ENCODE assay signal across 10 cellular contexts in genomic region chr5:96703985-96704384, GRCh38. TPM values are rescaled to one million over a fixed set of nuclear protein-coding genes. Genes with fewer than 3 reads are reported as not detected.
A peak's percentile ranks its signal among the peaks of the same experiment; 100 is the strongest.
DNase-seq lines count a peak whose midpoint lies in the region; ATAC-seq and TF ChIP-seq lines count a peak whose summit lies in the region.
"Had no signal": no experiment of that assay in that cellular context is flagged by ENCODE, and none has a peak within 500 bp of the region (broad histone marks: within the 10 kb centered on the region; RNA-seq: fewer than 3 reads in every experiment).

No MANE protein-coding gene starts in this region.

- peaks cover 0 to 10% (median 6%) of the 10 kb centered on the region in 4 donors for H3K4me1 ChIP-seq in liver (ENCODE audit: control insufficient read depth in 4 of 4, insufficient read depth in 4 of 4, low read length in 3 of 4)
- peaks cover 19 to 42% of the 10 kb centered on the region in 2 donors for H3K4me1 ChIP-seq in thoracic aorta (ENCODE audit: control insufficient read depth in 1 of 2, low read depth in 2 of 2)

- H3K9me3 Mint-ChIP-seq in activated T-cell treated with anti-CD3 and anti-CD28 coated beads, Interleukin-2, amount 50 U/mL, for 24 hours = no peaks in the 10 kb centered on the region
- H3K9me3 Mint-ChIP-seq in brain = no peaks in the 10 kb centered on the region

- peaks cover 69% of the 10 kb centered on the region for H3K4me1 Mint-ChIP-seq in activated T-cell treated with anti-CD3 and anti-CD28 coated beads, Interleukin-2, amount 50 U/mL, for 24 hours (ENCODE audit: low read depth)
- peaks cover 55% of the 10 kb centered on the region for H3K4me1 Mint-ChIP-seq in brain

- H3K27ac ChIP-seq in liver (ENCODE audit: low read depth in 1 of 2, low read length in 2 of 2) = peak overlapping the region; percentile 99
- H3K27ac ChIP-seq in thoracic aorta = peak overlapping the region in 1 of 2 donors; percentile 92

- H3K9ac ChIP-seq in liver (ENCODE audit: low read depth in 1 of 2, low read length in 2 of 2) = peak overlapping the region; percentile 93 to 100

- peaks cover 0 to 2% (median 0%) of the 10 kb centered on the region in 4 donors for H3K36me3 ChIP-seq in liver (ENCODE audit: control insufficient read depth in 4 of 4, insufficient read depth in 3 of 4, low read depth in 1 of 4, low read length in 3 of 4)
- H3K36me3 ChIP-seq in thoracic aorta = no peaks in the 10 kb centered on the region

- no peak for TF ChIP-seq CTCF in brain (conservative IDR thresholded peaks at IDR 0.05)
- TF ChIP-seq CTCF in liver (IDR thresholded peaks at IDR 0.05; ENCODE audit: low read depth, low read length, missing input control) = no peak
- no peak for TF ChIP-seq CTCF in thoracic aorta (IDR thresholded peaks at IDR 0.05)

- H3K4me3 ChIP-seq in liver (ENCODE audit: low read depth in 1 of 3, low read length in 3 of 3) (peak overlapping the region in 2 of 3 donors; percentile 69 to 98), thoracic aorta (peak overlapping the region; percentile 82)

- H3K9me3 ChIP-seq in liver (ENCODE audit: control insufficient read depth in 4 of 4, low read length in 3 of 4) (no peaks in the 10 kb centered on the region), thoracic aorta (no peaks in the 10 kb centered on the region)

- 34% methylated on average over 3 of the region's 3 CpGs for whole genome bisulfite sequencing in liver

- H3K36me3 Mint-ChIP-seq in activated T-cell treated with anti-CD3 and anti-CD28 coated beads, Interleukin-2, amount 50 U/mL, for 24 hours (ENCODE audit: low read depth) = peaks cover 8% of the 10 kb centered on the region
- H3K36me3 Mint-ChIP-seq in brain = no peaks in the 10 kb centered on the region

- H3K4me3 Mint-ChIP-seq in activated T-cell treated with anti-CD3 and anti-CD28 coated beads, Interleukin-2, amount 50 U/mL, for 24 hours = peak overlapping the region; percentile 88
- H3K4me3 Mint-ChIP-seq in brain = peak overlapping the region; percentile 88 to 98 (median 96)

- H3K27me3 Mint-ChIP-seq in activated T-cell treated with anti-CD3 and anti-CD28 coated beads, Interleukin-2, amount 50 U/mL, for 24 hours = no peaks in the 10 kb centered on the region
- H3K27me3 Mint-ChIP-seq in brain = peaks cover 10% of the 10 kb centered on the region

- DNase-seq in activated T-cell treated with anti-CD3 and anti-CD28 coated beads, Interleukin-2, amount 50 U/mL, for 24 hours = no peak
- no peak for DNase-seq in activated T-cell treated with anti-CD3 and anti-CD28 coated beads for 4 hours
- DNase-seq in thoracic aorta (ENCODE audit: low spot score) = no peak
- no peak for DNase-seq in middle frontal gyrus (ENCODE audit: extremely low spot score, low spot score)
- DNase-seq: NCI-H446; stimulated activated CD4-positive, alpha-beta T cell treated with anti-CD3 and anti-CD28 coated beads, Interleukin-2, amount 100 ng/mL, for 24 hours had no signal

- TF ChIP-seq RAD21 in liver (IDR thresholded peaks at IDR 0.05) = no peak

- H3K27me3 ChIP-seq in liver (ENCODE audit: control insufficient read depth in 4 of 4, insufficient read depth in 4 of 4, low read length in 3 of 4) (no peaks in the 10 kb centered on the region), thoracic aorta (replicated peaks; ENCODE audit: insufficient read depth) (no peaks in the 10 kb centered on the region)

- peak overlapping the region; percentile 92 for H3K27ac Mint-ChIP-seq in activated T-cell treated with anti-CD3 and anti-CD28 coated beads, Interleukin-2, amount 50 U/mL, for 24 hours
- H3K27ac Mint-ChIP-seq in brain = peak overlapping the region in 4 of 5 experiments; percentile 2 to 96 (median 68)

- ATAC-seq in thoracic aorta (ENCODE audit: insufficient number of reproducible peaks, low FRiP score, low read depth) (no peak), HG02981 (IDR thresholded peaks at IDR 0.05; ENCODE audit: unreplicated experiment) (no peak), GM18511 (IDR thresholded peaks at IDR 0.05; ENCODE audit: unreplicated experiment) (no peak)

TF ChIP-seq in liver, 16 proteins besides CTCF, POLR2A, EP300 and RAD21:
- TF ChIP-seq GABPA (IDR thresholded peaks at IDR 0.05 in 1 of 2, conservative IDR thresholded peaks at IDR 0.05 in 1 of 2) = no peak
- TF ChIP-seq HNF4A (conservative IDR thresholded peaks at IDR 0.05) = no peak
- no peak for TF ChIP-seq TAF1 (conservative IDR thresholded peaks at IDR 0.05)
- no peak for TF ChIP-seq REST (IDR thresholded peaks at IDR 0.05)
- TF ChIP-seq FOXA2 (IDR thresholded peaks at IDR 0.05) = no peak
- TF ChIP-seq MAX (IDR thresholded peaks at IDR 0.05) = no peak
- TF ChIP-seq FOXA1 (IDR thresholded peaks at IDR 0.05) = no peak
- TF ChIP-seq EGR1 (IDR thresholded peaks at IDR 0.05; ENCODE audit: low read depth in 2 of 2) = no peak
- no peak for TF ChIP-seq HNF4G (IDR thresholded peaks at IDR 0.05)
- no peak for TF ChIP-seq JUND (IDR thresholded peaks at IDR 0.05)
- no peak for TF ChIP-seq NR2F2 (IDR thresholded peaks at IDR 0.05)
- TF ChIP-seq YY1 (IDR thresholded peaks at IDR 0.05) = no peak
TF ChIP-seq in liver: peak in this region for 0.

RNA-seq across cellular contexts. Expression of gene CAST, which starts 41.8 kb away (rescaled TPM):
- polyA plus RNA-seq in brain (ENCODE audit: insufficient read depth, low read depth, low replicate concordance) = 18.9 TPM
- 100 to 1,000 TPM in 1 of 2 donors, 10 to 100 TPM in 1; 89.1 to 126 TPM for total RNA-seq in liver
- polyA plus RNA-seq in liver = 10 to 100 TPM; 43.3 to 72.9 TPM
- 100 to 1,000 TPM; 175 to 347 TPM for total RNA-seq in thoracic aorta
